Comparison of ENCODE assay signal across 10 cellular contexts in the genomic region with DNA sequence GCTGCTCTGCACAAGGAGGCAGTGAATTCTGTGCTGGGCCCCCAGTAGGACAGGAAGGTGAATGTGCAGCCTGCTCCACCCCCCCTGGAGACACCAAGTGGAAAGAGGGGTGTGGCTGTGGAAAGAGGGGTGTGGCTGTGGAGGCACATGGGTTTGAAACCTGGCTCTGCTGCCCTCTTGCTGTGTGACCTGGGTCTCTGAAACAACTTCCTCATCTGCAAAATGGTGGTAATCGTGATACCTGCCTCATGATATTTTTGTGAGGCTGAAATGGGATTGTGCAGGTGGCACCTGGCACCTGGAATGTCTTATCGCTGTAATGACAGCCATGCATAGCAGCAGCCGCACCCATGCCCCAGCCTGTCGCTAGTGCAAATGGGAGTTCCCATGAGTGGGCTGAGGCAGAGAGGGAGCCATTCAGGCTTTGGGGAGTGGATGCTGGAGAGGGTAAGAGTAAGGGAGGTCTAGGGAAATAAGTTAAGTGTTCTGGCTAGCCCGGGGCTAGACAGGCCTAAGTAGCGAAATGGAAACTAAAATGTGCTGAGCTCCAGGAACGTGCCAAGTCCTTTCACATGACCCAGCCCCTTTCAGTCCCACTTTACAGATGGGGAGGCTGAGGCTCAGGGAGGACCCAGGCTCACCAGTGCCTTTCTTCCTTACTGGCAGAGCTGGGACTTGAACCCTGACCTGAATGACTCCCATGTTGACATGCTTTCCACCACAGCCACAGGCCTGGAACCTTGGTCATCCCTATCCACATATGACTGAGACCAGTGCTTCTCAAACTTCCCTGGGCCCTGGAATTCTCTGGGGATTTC. TPM values are rescaled to one million over a fixed set of nuclear protein-coding genes. Genes with fewer than 3 reads are reported as not detected.
A peak's percentile ranks its signal among the peaks of the same experiment; 100 is the strongest.
DNase-seq lines count a peak whose midpoint lies in the region; ATAC-seq and TF ChIP-seq lines count a peak whose summit lies in the region.
"Had no signal": no experiment of that assay in that cellular context is flagged by ENCODE, and none has a peak within 500 bp of the region (broad histone marks: within the 10 kb centered on the region; RNA-seq: fewer than 3 reads in every experiment).

No MANE protein-coding gene starts in this region.

- ATAC-seq in HG02571 (IDR thresholded peaks at IDR 0.05; ENCODE audit: unreplicated experiment) = no peak
- no peak for ATAC-seq in HG02938 (IDR thresholded peaks at IDR 0.05; ENCODE audit: unreplicated experiment)
- no peak for ATAC-seq in HG02623 (IDR thresholded peaks at IDR 0.05; ENCODE audit: unreplicated experiment)
- ATAC-seq: body of pancreas had no signal

- TF ChIP-seq CTCF in GM10248 (IDR thresholded peaks at IDR 0.05; ENCODE audit: control extremely low read depth, extremely low read depth, low read depth, missing control alignments) = no peak

- POLR2A ChIA-PET in GM10248 (lab: Yijun Ruan, JAX) = no interaction called here

- DNase-seq in CD1c-positive myeloid dendritic cell (ENCODE audit: extremely low spot score) (peak; percentile 8), H4 (ENCODE audit: low spot score) (peak; percentile 39), SKM-1 treated with dmso at 0.1 percent for 144 hours (lab: John Stamatoyannopoulos, UW; ENCODE audit: unreplicated experiment) (peak; percentile 51), head of caudate nucleus (peak in 25 of 42 donors; percentile 16 to 78 (median 49)), GM10248 (ENCODE audit: extremely low spot score) (no peak)
- DNase-seq: body of pancreas, NCI-H345 had no signal

- intact Hi-C loops in head of caudate nucleus (cut with DNase I) = no loop called here

- CTCF ChIA-PET in GM10248 (lab: Yijun Ruan, JAX) = interaction anchor here (0.9 to 1.3 kb wide), 2 partner anchors 12 to 24 kb away, joined by 3 to 4 read pairs; no protein-coding TSS in a partner anchor

RNA-seq across cellular contexts. Expression of a gene that starts 35.0 kb away (rescaled TPM):
- total RNA-seq in H4 (2014; rRNA removed; shearing (Covaris generic)) = not detected in 2 replicates
- total RNA-seq: body of pancreas had no signal
